In genomic region chr4:88177981-88178632, GRCh38 we compare ENCODE assay signal across 8 cellular contexts. TPM values are rescaled to one million over a fixed set of nuclear protein-coding genes. Genes with fewer than 3 reads are reported as not detected.
DNase-seq lines count a peak whose midpoint lies in the region.

No MANE protein-coding gene starts in this region.

- no peaks in the 10 kb centered on the region for H4K20me1 ChIP-seq in Karpas-422 (ENCODE audit: insufficient read depth, low read depth, low read length)

- H3K4me2 ChIP-seq in Karpas-422 (ENCODE audit: low read depth, low read length, poor library complexity, severe bottlenecking): no peak overlapping the region

- H3K9me3 ChIP-seq in HUES48 (ENCODE audit: control insufficient read depth, insufficient read depth, low read length): no peaks in the 10 kb centered on the region
- no peaks in the 10 kb centered on the region for H3K9me3 ChIP-seq in Karpas-422 (ENCODE audit: low read length)

- no peaks in the 10 kb centered on the region for H3K9me2 ChIP-seq in Karpas-422 (replicated peaks; ENCODE audit: insufficient read depth, low read length)

- no peaks in the 10 kb centered on the region for H3K79me2 ChIP-seq in Karpas-422 (ENCODE audit: low read length)

- H3K27ac ChIP-seq in HUES48 (ENCODE audit: low read depth, low read length) (peak overlapping the region; percentile 81), Karpas-422 (ENCODE audit: low read length) (no peak overlapping the region)

- H3K27me3 ChIP-seq in HUES48 (ENCODE audit: control insufficient read depth, insufficient read depth, low read length) (no peaks in the 10 kb centered on the region), Karpas-422 (ENCODE audit: low read length) (no peaks in the 10 kb centered on the region; the same call in 1 of the 2 replicates)

- peak; percentile 84 to 89 for DNase-seq in AML-193 (lab: John Stamatoyannopoulos, UW)
- peak; percentile 88 for DNase-seq in astrocyte of the hippocampus (ENCODE audit: low read depth, low spot score)
- DNase-seq in left kidney (ENCODE audit: low read depth, low spot score): peak; percentile 34
- no peak for DNase-seq in Karpas-422
- no peak for DNase-seq in NAMALWA (ENCODE audit: low spot score)
- no peak for DNase-seq in NCI-H446 (lab: John Stamatoyannopoulos, UW)
- no peak for DNase-seq in effector CD8-positive, alpha-beta T cell (lab: John Stamatoyannopoulos, UW)

- peak overlapping the region; percentile 23; the same call in 1 of the 2 replicates for H3K9ac ChIP-seq in HUES48 (ENCODE audit: low read depth, low read length)
- no peak overlapping the region for H3K9ac ChIP-seq in Karpas-422 (ENCODE audit: low read length)

- peaks cover 17% of the 10 kb centered on the region for H3K4me1 ChIP-seq in HUES48 (ENCODE audit: control insufficient read depth, insufficient read depth, low read length)
- H3K4me1 ChIP-seq in Karpas-422 (ENCODE audit: low read length): no peaks in the 10 kb centered on the region

- no peaks in the 10 kb centered on the region for H3K36me3 ChIP-seq in HUES48 (ENCODE audit: control insufficient read depth, insufficient read depth, low read length)
- H3K36me3 ChIP-seq in Karpas-422 (ENCODE audit: insufficient read depth, low read length): no peaks in the 10 kb centered on the region

- no peak overlapping the region; the same call in 1 of the 2 replicates for H2AFZ ChIP-seq in Karpas-422 (ENCODE audit: low read length)

- H3K4me3 ChIP-seq in HUES48 (ENCODE audit: low read depth, low read length) (no peak overlapping the region), Karpas-422 (ENCODE audit: low read length) (no peak overlapping the region)

RNA-seq across cellular contexts. Expression of gene ABCG2, which starts 19.7 kb away (rescaled TPM):
- not detected in 2 replicates for total RNA-seq in Karpas-422 (2014; rRNA removed; shearing (Covaris generic); ENCODE audit: low replicate concordance)

Comparison
In these comparisons a context has a peak if more than half of its experiments do, and no peak if none do; other contexts are left out.
1. DNase-seq: peak in AML-193 (2 of 2), astrocyte of the hippocampus (single experiment) and left kidney (single experiment); none in Karpas-422 (single experiment), NAMALWA (single experiment), NCI-H446 (0 of 2) and effector CD8-positive, alpha-beta T cell (single experiment).